ENCODE assay signal across 13 cellular contexts in genomic region chr14:34548472-34548981, GRCh38. TPM values are rescaled to one million over a fixed set of nuclear protein-coding genes. Genes with fewer than 3 reads are reported as not detected.
A peak's percentile ranks its signal among the peaks of the same experiment; 100 is the strongest.
DNase-seq lines count a peak whose midpoint lies in the region; ATAC-seq and TF ChIP-seq lines count a peak whose summit lies in the region.
"Had no signal": no experiment of that assay in that cellular context is flagged by ENCODE, and none has a peak within 500 bp of the region (broad histone marks: within the 10 kb centered on the region; RNA-seq: fewer than 3 reads in every experiment).

No MANE protein-coding gene starts in this region.

- H3K4me1 ChIP-seq in CD4-positive, CD25-positive, alpha-beta regulatory T cell (ENCODE audit: control insufficient read depth, insufficient read depth, low read length, poor library complexity, severe bottlenecking): no peaks in the 10 kb centered on the region
- H3K4me1 ChIP-seq in gastrocnemius medialis: no peaks in the 10 kb centered on the region
- H3K4me1 ChIP-seq: body of pancreas had no signal

- H3K36me3 ChIP-seq in CD4-positive, CD25-positive, alpha-beta regulatory T cell (ENCODE audit: control insufficient read depth, insufficient read depth, low read length): no peaks in the 10 kb centered on the region
- no peaks in the 10 kb centered on the region for H3K36me3 ChIP-seq in gastrocnemius medialis

- ATAC-seq in CD4-positive, CD25-positive, alpha-beta regulatory T cell (ENCODE audit: low read depth in 2 of 2): no peak
- no peak for ATAC-seq in effector memory CD8-positive, alpha-beta T cell (replicated peaks)
- no peak for ATAC-seq in gastrocnemius medialis
- ATAC-seq in activated CD8-positive, alpha-beta T cell treated with anti-CD3 and anti-CD28 coated beads for 36 hours: no peak
- ATAC-seq: body of pancreas had no signal

- CTCF ChIA-PET in activated CD8-positive, alpha-beta T cell treated with anti-CD3 and anti-CD28 coated beads for 36 hours (lab: Charles Lee): no interaction called here

- no peak for TF ChIP-seq POLR2A in gastrocnemius medialis (IDR thresholded peaks at IDR 0.05)

- no peaks in the 10 kb centered on the region for H3K36me3 Mint-ChIP-seq in CD4-positive, CD25-positive, alpha-beta regulatory T cell
- peaks cover 56% of the 10 kb centered on the region for H3K36me3 Mint-ChIP-seq in effector memory CD8-positive, alpha-beta T cell (ENCODE audit: insufficient read depth)
- no peaks in the 10 kb centered on the region for H3K36me3 Mint-ChIP-seq in activated CD8-positive, alpha-beta T cell treated with anti-CD3 and anti-CD28 coated beads for 36 hours (ENCODE audit: low read depth)

- POLR2A ChIA-PET in activated CD8-positive, alpha-beta T cell treated with anti-CD3 and anti-CD28 coated beads for 36 hours (lab: Charles Lee): no interaction called here

- peak overlapping the region; percentile 22 to 57 (median 50) for H3K4me3 Mint-ChIP-seq in CD4-positive, CD25-positive, alpha-beta regulatory T cell
- H3K4me3 Mint-ChIP-seq in effector memory CD8-positive, alpha-beta T cell: peak overlapping the region; percentile 38 to 68
- no peak overlapping the region for H3K4me3 Mint-ChIP-seq in activated CD8-positive, alpha-beta T cell treated with anti-CD3 and anti-CD28 coated beads for 36 hours

- H3K27ac Mint-ChIP-seq in CD4-positive, CD25-positive, alpha-beta regulatory T cell: peak overlapping the region in 1 of 3 donors; percentile 63
- peak overlapping the region in 1 of 2 donors; percentile 88 for H3K27ac Mint-ChIP-seq in effector memory CD8-positive, alpha-beta T cell
- H3K27ac Mint-ChIP-seq in activated CD8-positive, alpha-beta T cell treated with anti-CD3 and anti-CD28 coated beads for 36 hours: no peak overlapping the region

- TF ChIP-seq CTCF in gastrocnemius medialis (IDR thresholded peaks at IDR 0.05 in 4 of 5, conservative IDR thresholded peaks at IDR 0.05 in 1 of 5) (no peak), GM13976 (IDR thresholded peaks at IDR 0.05; ENCODE audit: borderline replicate concordance, control extremely low read depth, extremely low read depth, insufficient read depth, missing control alignments) (no peak)
- TF ChIP-seq CTCF in activated CD8-positive, alpha-beta T cell treated with anti-CD3 and anti-CD28 coated beads for 36 hours (IDR thresholded peaks at IDR 0.05): no peak

- H3K27me3 Mint-ChIP-seq in CD4-positive, CD25-positive, alpha-beta regulatory T cell: no peaks in the 10 kb centered on the region
- no peaks in the 10 kb centered on the region for H3K27me3 Mint-ChIP-seq in effector memory CD8-positive, alpha-beta T cell
- H3K27me3 Mint-ChIP-seq in activated CD8-positive, alpha-beta T cell treated with anti-CD3 and anti-CD28 coated beads for 36 hours: no peaks in the 10 kb centered on the region
- H3K27me3 Mint-ChIP-seq: progenitor cell of endocrine pancreas had no signal

- H3K27me3 ChIP-seq in CD4-positive, CD25-positive, alpha-beta regulatory T cell (ENCODE audit: control insufficient read depth, insufficient read depth, low read length): no peaks in the 10 kb centered on the region
- no peaks in the 10 kb centered on the region for H3K27me3 ChIP-seq in gastrocnemius medialis
- H3K27me3 ChIP-seq: body of pancreas had no signal

- H3K9me3 ChIP-seq in CD4-positive, CD25-positive, alpha-beta regulatory T cell (ENCODE audit: control insufficient read depth in 2 of 2, low read length in 2 of 2): no peaks in the 10 kb centered on the region
- H3K9me3 ChIP-seq in gastrocnemius medialis: no peaks in the 10 kb centered on the region
- H3K9me3 ChIP-seq: body of pancreas had no signal

- DNase-seq in CD4-positive, CD25-positive, alpha-beta regulatory T cell: peak in 1 of 3 donors; percentile 36
- DNase-seq in HT1080 (ENCODE audit: low read depth) (peak; percentile 11), gastrocnemius medialis (no peak), GM13976 (ENCODE audit: low spot score) (no peak), SHP77 (lab: John Stamatoyannopoulos, UW) (no peak)
- no peak for DNase-seq in effector memory CD8-positive, alpha-beta T cell
- DNase-seq in activated CD8-positive, alpha-beta T cell treated with anti-CD3 and anti-CD28 coated beads for 36 hours: no peak
- DNase-seq: activated gamma-delta T cell, foreskin melanocyte, NCI-H187, NCI-H526 treated with DMSO at 0.1 percent for 48 hours had no signal

- no peak overlapping the region for H3K4me3 ChIP-seq in CD4-positive, CD25-positive, alpha-beta regulatory T cell (ENCODE audit: low read depth, low read length)
- no peak overlapping the region for H3K4me3 ChIP-seq in gastrocnemius medialis
- H3K4me3 ChIP-seq: body of pancreas had no signal

- intact Hi-C loops in gastrocnemius medialis (cut with DNase I; ENCODE audit: low total_unique reads): no loop called here
- intact Hi-C loops in activated CD8-positive, alpha-beta T cell treated with anti-CD3 and anti-CD28 coated beads for 36 hours (cut with micrococcal nuclease): no loop called here

- in situ Hi-C loops in gastrocnemius medialis (cut with MboI; ENCODE audit: low sequenced_read_pairs in 4 of 4): no loop called here
- in situ Hi-C loops in GM13976 (cut with MboI; ENCODE audit: low sequenced_read_pairs, unreplicated experiment): no loop called here

- H3K9me3 Mint-ChIP-seq in CD4-positive, CD25-positive, alpha-beta regulatory T cell: peaks cover 0 to 20% (median 0%) of the 10 kb centered on the region in 7 donors
- H3K9me3 Mint-ChIP-seq in effector memory CD8-positive, alpha-beta T cell: no peaks in the 10 kb centered on the region
- H3K9me3 Mint-ChIP-seq in activated CD8-positive, alpha-beta T cell treated with anti-CD3 and anti-CD28 coated beads for 36 hours: peaks cover 12% of the 10 kb centered on the region

- peaks cover 0 to 12% (median 9%) of the 10 kb centered on the region in 4 donors for H3K4me1 Mint-ChIP-seq in CD4-positive, CD25-positive, alpha-beta regulatory T cell
- H3K4me1 Mint-ChIP-seq in effector memory CD8-positive, alpha-beta T cell (ENCODE audit: low read depth in 2 of 2): peaks cover 0 to 2% of the 10 kb centered on the region in 2 donors
- peaks cover 11% of the 10 kb centered on the region for H3K4me1 Mint-ChIP-seq in activated CD8-positive, alpha-beta T cell treated with anti-CD3 and anti-CD28 coated beads for 36 hours (ENCODE audit: low read depth)

- H3K27ac ChIP-seq in CD4-positive, CD25-positive, alpha-beta regulatory T cell (ENCODE audit: insufficient read depth, low read length, poor library complexity, severe bottlenecking): no peak overlapping the region
- peak overlapping the region; percentile 69 to 78 (median 70) for H3K27ac ChIP-seq in gastrocnemius medialis

RNA-seq across cellular contexts. Expression of gene EAPP, which starts 9.0 kb away (rescaled TPM):
- 86.0 TPM for total RNA-seq in CD4-positive, CD25-positive, alpha-beta regulatory T cell
- polyA plus RNA-seq in CD4-positive, CD25-positive, alpha-beta regulatory T cell: 100 to 1,000 TPM; 122 to 171 (median 141) TPM
- 38.1 and 40.6 TPM in 2 replicates for total RNA-seq in HT1080 (2014; rRNA removed; shearing (Covaris generic))
- polyA plus RNA-seq in HT1080 (2015; cell fraction: cytosol; rRNA removed): 51.3 and 53.1 TPM in 2 replicates
- polyA plus RNA-seq in HT1080 (2015; cell fraction: nucleus; rRNA removed): 31.8 and 34.6 TPM in 2 replicates
- 10 to 100 TPM; 25.6 to 35.7 (median 28.0) TPM for total RNA-seq in gastrocnemius medialis
- total RNA-seq in activated CD8-positive, alpha-beta T cell treated with anti-CD3 and anti-CD28 coated beads for 36 hours: 10 to 100 TPM; 29.9 to 32.0 TPM
